ENCODE assay signal across 1 cellular context in genomic region chr1:235910357-235911299, GRCh38.
TF ChIP-seq lines count a peak whose summit lies in the region.

No MANE protein-coding gene starts in this region.

TF ChIP-seq in HEK293, 187 proteins besides CTCF, POLR2A, EP300 and RAD21 (continued from another document and continues in another):
- TF ChIP-seq INSM2 (tag by site-specific recombination; IDR thresholded peaks at IDR 0.05) (peak; percentile 71; the same call in 1 of the 2 replicates), ZNF132 (tag by site-specific recombination; IDR thresholded peaks at IDR 0.05; ENCODE audit: borderline replicate concordance) (no peak), ZNF529 (tag by site-specific recombination; IDR thresholded peaks at IDR 0.05; ENCODE audit: insufficient replicate concordance) (no peak), ZNF16 (tag by site-specific recombination; IDR thresholded peaks at IDR 0.05; ENCODE audit: low read depth) (no peak), TRIM28 (IDR thresholded peaks at IDR 0.05; ENCODE audit: borderline replicate concordance, low read length) (peak; percentile 81; the same call in 1 of the 2 replicates), YY2 (tag by site-specific recombination; IDR thresholded peaks at IDR 0.05) (peak; percentile 55; the same call in 1 of the 2 replicates), ZNF639 (tag by site-specific recombination; IDR thresholded peaks at IDR 0.05) (peak; percentile 87), ZNF549 (tag by site-specific recombination; IDR thresholded peaks at IDR 0.05) (no peak), ZBTB44 (tag by site-specific recombination; IDR thresholded peaks at IDR 0.05) (no peak), ZNF362 (tag by site-specific recombination; IDR thresholded peaks at IDR 0.05) (peak; percentile 96), SCRT1 (tag by site-specific recombination; IDR thresholded peaks at IDR 0.05; ENCODE audit: borderline replicate concordance) (no peak), SP3 (tag by site-specific recombination; IDR thresholded peaks at IDR 0.05) (peak; percentile 66), ZNF768 (tag by site-specific recombination; IDR thresholded peaks at IDR 0.05) (peak; percentile 93), ZNF341 (tag by site-specific recombination; IDR thresholded peaks at IDR 0.05; ENCODE audit: low read depth) (peak; percentile 84), ZNF146 (tag by site-specific recombination; IDR thresholded peaks at IDR 0.05) (peak; percentile 13; the same call in 1 of the 2 replicates), ZNF785 (tag by site-specific recombination; IDR thresholded peaks at IDR 0.05) (no peak), PRDM10 (tag by site-specific recombination; IDR thresholded peaks at IDR 0.05) (peak; percentile 99), ZNF433 (tag by site-specific recombination; IDR thresholded peaks at IDR 0.05; ENCODE audit: low read depth) (no peak), ZNF571 (tag by site-specific recombination; IDR thresholded peaks at IDR 0.05) (no peak), ZNF398 (tag by site-specific recombination; IDR thresholded peaks at IDR 0.05) (peak; percentile 52), ZNF561 (tag by site-specific recombination; IDR thresholded peaks at IDR 0.05; ENCODE audit: borderline replicate concordance) (peak; percentile 46; the same call in 1 of the 2 replicates), ZNF169 (tag by site-specific recombination; IDR thresholded peaks at IDR 0.05) (no peak), ZBTB1 (tag by site-specific recombination; IDR thresholded peaks at IDR 0.05) (no peak), ZNF138 (tag by site-specific recombination; IDR thresholded peaks at IDR 0.05; ENCODE audit: borderline replicate concordance) (no peak), PATZ1 (tag by site-specific recombination; IDR thresholded peaks at IDR 0.05) (peak; percentile 90), ZNF140 (tag by site-specific recombination; IDR thresholded peaks at IDR 0.05) (no peak), ZNF624 (tag by site-specific recombination; IDR thresholded peaks at IDR 0.05) (no peak), SP7 (tag by site-specific recombination; IDR thresholded peaks at IDR 0.05) (peak; percentile 94), ZNF473 (tag by site-specific recombination; IDR thresholded peaks at IDR 0.05) (no peak), ZBTB6 (tag by site-specific recombination; IDR thresholded peaks at IDR 0.05) (peak; percentile 30), ZNF239 (tag by site-specific recombination; IDR thresholded peaks at IDR 0.05) (no peak), PBX3 (CRISPR knock-in tag; IDR thresholded peaks at IDR 0.05) (no peak), ZNF302 (tag by site-specific recombination; IDR thresholded peaks at IDR 0.05; ENCODE audit: low read depth) (no peak), ZSCAN4 (tag by site-specific recombination; IDR thresholded peaks at IDR 0.05) (no peak; the same call in 1 of the 2 replicates)
